In genomic region chr3:9681723-9682081, GRCh38 we compare ENCODE assay signal across 1 cellular context.
A peak's percentile ranks its signal among the peaks of the same experiment; 100 is the strongest.
TF ChIP-seq lines count a peak whose summit lies in the region.

No MANE protein-coding gene starts in this region.

TF ChIP-seq in liver, 16 proteins besides CTCF, POLR2A, EP300 and RAD21:
- TF ChIP-seq, protein P1, sequence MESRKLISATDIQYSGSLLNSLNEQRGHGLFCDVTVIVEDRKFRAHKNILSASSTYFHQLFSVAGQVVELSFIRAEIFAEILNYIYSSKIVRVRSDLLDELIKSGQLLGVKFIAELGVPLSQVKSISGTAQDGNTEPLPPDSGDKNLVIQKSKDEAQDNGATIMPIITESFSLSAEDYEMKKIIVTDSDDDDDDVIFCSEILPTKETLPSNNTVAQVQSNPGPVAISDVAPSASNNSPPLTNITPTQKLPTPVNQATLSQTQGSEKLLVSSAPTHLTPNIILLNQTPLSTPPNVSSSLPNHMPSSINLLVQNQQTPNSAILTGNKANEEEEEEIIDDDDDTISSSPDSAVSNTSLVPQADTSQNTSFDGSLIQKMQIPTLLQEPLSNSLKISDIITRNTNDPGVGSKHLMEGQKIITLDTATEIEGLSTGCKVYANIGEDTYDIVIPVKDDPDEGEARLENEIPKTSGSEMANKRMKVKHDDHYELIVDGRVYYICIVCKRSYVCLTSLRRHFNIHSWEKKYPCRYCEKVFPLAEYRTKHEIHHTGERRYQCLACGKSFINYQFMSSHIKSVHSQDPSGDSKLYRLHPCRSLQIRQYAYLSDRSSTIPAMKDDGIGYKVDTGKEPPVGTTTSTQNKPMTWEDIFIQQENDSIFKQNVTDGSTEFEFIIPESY (IDR thresholded peaks at IDR 0.05): no peak
- TF ChIP-seq HNF4A (conservative IDR thresholded peaks at IDR 0.05): peak; percentile 57 to 74
- TF ChIP-seq HNF4G (IDR thresholded peaks at IDR 0.05): peak; percentile 29
